In genomic region chr2:119638246-119638645, GRCh38 we compare ENCODE assay signal across 1 cellular context.
A peak's percentile ranks its signal among the peaks of the same experiment; 100 is the strongest.
TF ChIP-seq lines count a peak whose summit lies in the region.

No MANE protein-coding gene starts in this region.

TF ChIP-seq in HepG2, 621 proteins besides CTCF, POLR2A, EP300 and RAD21 (continues in another document):
- TF ChIP-seq ZNF713 (CRISPR knock-in tag; IDR thresholded peaks at IDR 0.05), result no peak
- no peak for TF ChIP-seq ZNF775 (CRISPR knock-in tag; IDR thresholded peaks at IDR 0.05; ENCODE audit: borderline replicate concordance)
- no peak for TF ChIP-seq U2AF1 (optimal IDR thresholded peaks at IDR 0.05; ENCODE audit: low read depth, low read length)
- no peak for TF ChIP-seq ZNF263 (CRISPR knock-in tag; IDR thresholded peaks at IDR 0.05)
- no peak for TF ChIP-seq DPF2 (CRISPR knock-in tag; IDR thresholded peaks at IDR 0.05; ENCODE audit: borderline replicate concordance, low read depth)
- TF ChIP-seq ZBTB49 (CRISPR knock-in tag; IDR thresholded peaks at IDR 0.05; ENCODE audit: borderline replicate concordance), result no peak
- no peak for TF ChIP-seq KDM5A (IDR thresholded peaks at IDR 0.05; ENCODE audit: borderline replicate concordance, low read length)
- TF ChIP-seq RCOR2 (CRISPR knock-in tag; IDR thresholded peaks at IDR 0.05), result no peak
- TF ChIP-seq ZNF207 (IDR thresholded peaks at IDR 0.05; ENCODE audit: borderline replicate concordance), result no peak
- no peak for TF ChIP-seq MIER3 (CRISPR knock-in tag; IDR thresholded peaks at IDR 0.05; ENCODE audit: borderline replicate concordance)
- TF ChIP-seq ARID4A (CRISPR knock-in tag; IDR thresholded peaks at IDR 0.05; ENCODE audit: borderline replicate concordance), result no peak
- no peak for TF ChIP-seq KIAA2018 (CRISPR knock-in tag; IDR thresholded peaks at IDR 0.05; ENCODE audit: borderline replicate concordance)
- no peak for TF ChIP-seq DBP (CRISPR knock-in tag; IDR thresholded peaks at IDR 0.05; ENCODE audit: not compliant biosample characterization)
- no peak for TF ChIP-seq NFIC (IDR thresholded peaks at IDR 0.05; ENCODE audit: low read length)
- TF ChIP-seq ZNF136 (CRISPR knock-in tag; IDR thresholded peaks at IDR 0.05; ENCODE audit: low read depth), result no peak
- no peak for TF ChIP-seq SPEN (CRISPR knock-in tag; IDR thresholded peaks at IDR 0.05; ENCODE audit: low read depth)
- TF ChIP-seq ZBTB39 (CRISPR knock-in tag; IDR thresholded peaks at IDR 0.05), result no peak
- no peak for TF ChIP-seq JUNB (CRISPR knock-in tag; IDR thresholded peaks at IDR 0.05; ENCODE audit: borderline replicate concordance)
- no peak for TF ChIP-seq DZIP1 (CRISPR knock-in tag; IDR thresholded peaks at IDR 0.05)
- TF ChIP-seq THAP9 (CRISPR knock-in tag; IDR thresholded peaks at IDR 0.05; ENCODE audit: borderline replicate concordance), result no peak
- TF ChIP-seq TOE1 (CRISPR knock-in tag; IDR thresholded peaks at IDR 0.05), result no peak
- TF ChIP-seq ZBTB42 (CRISPR knock-in tag; IDR thresholded peaks at IDR 0.05), result 0 out of 2 replicates have a peak, but pooled peaks have one; percentile 39
- TF ChIP-seq ZNF7 (CRISPR knock-in tag; IDR thresholded peaks at IDR 0.05), result no peak
- TF ChIP-seq REL (CRISPR knock-in tag; conservative IDR thresholded peaks at IDR 0.05), result no peak
- no peak for TF ChIP-seq POLR2G (IDR thresholded peaks at IDR 0.05; ENCODE audit: low read depth, low read length)
